In the genomic region with DNA sequence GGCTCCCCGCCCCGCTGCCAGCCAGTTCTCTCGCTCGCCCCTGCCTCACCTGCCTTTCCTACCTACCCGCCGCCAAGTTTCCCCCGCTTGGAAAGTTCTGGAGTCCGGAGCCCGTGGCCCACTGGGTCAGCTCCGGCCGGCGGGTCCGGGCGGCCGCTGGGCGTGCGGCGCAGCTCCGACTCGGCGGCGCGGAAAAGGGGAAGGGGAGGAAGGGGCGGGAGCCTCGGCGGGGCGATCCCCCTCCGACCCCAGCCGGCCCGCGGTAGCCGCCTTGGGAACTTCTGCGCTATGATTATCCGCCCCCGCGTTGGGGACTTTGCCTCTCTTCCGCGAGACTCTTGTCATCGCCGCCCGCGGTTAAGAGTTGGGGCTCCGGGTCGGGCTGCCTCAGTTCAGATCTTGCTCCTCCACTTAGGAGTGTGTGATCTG, we compare ENCODE assay signal across 9 cellular contexts. TPM values are rescaled to one million over a fixed set of nuclear protein-coding genes. Genes with fewer than 3 reads are reported as not detected.
DNase-seq lines count a peak whose midpoint lies in the region; ATAC-seq, FAIRE-seq and TF ChIP-seq lines count a peak whose summit lies in the region.
"Had no signal": no experiment of that assay in that cellular context is flagged by ENCODE, and none has a peak within 500 bp of the region (broad histone marks: within the 10 kb centered on the region; RNA-seq: fewer than 3 reads in every experiment).

No MANE protein-coding gene starts in this region.

- H3K4me1 Mint-ChIP-seq in T-helper 1 cell treated with Interleukin-12 subunit alpha and Interleukin-12 subunit beta and Interleukin-4 antibody, amounts not matched to agents 30 μg/mL and 1 μg/mL, for 36 hours (ENCODE audit: low read depth), result peaks cover 40% of the 10 kb centered on the region

- H3K36me3 ChIP-seq in GM12878 (ENCODE audit: control insufficient read depth in 2 of 2, insufficient read depth in 2 of 2, low read length in 1 of 2), result no peaks in the 10 kb centered on the region
- H3K36me3 ChIP-seq in kidney epithelial cell (ENCODE audit: control insufficient read depth, insufficient read depth, low read length), result no peaks in the 10 kb centered on the region

- H3K4me3 Mint-ChIP-seq in T-helper 1 cell treated with Interleukin-12 subunit alpha and Interleukin-12 subunit beta and Interleukin-4 antibody, amounts not matched to agents 30 μg/mL and 1 μg/mL, for 36 hours, result peak overlapping the region; percentile 81

- TF ChIP-seq POLR2A in GM12878 (IDR thresholded peaks at IDR 0.05; ENCODE audit: low read depth, low read length), result no peak; the same call in 1 of the 2 replicates

- H3K27me3 ChIP-seq in GM12878 (replicated peaks in 1 of 2; ENCODE audit: control insufficient read depth in 2 of 2, insufficient read depth in 2 of 2, low read length in 1 of 2) (no peaks in the 10 kb centered on the region), kidney epithelial cell (ENCODE audit: control insufficient read depth, insufficient read depth, low read length) (peaks cover 19% of the 10 kb centered on the region)

- DNase-seq in DMS 273 (lab: John Stamatoyannopoulos, UW; ENCODE audit: unreplicated experiment) (peak; percentile 50), DMS 273 treated with DMSO at 0.1 percent for 48 hours (lab: John Stamatoyannopoulos, UW) (no peak), GM12878 (ENCODE audit: low read depth, low spot score) (no peak), kidney epithelial cell (ENCODE audit: low read depth) (no peak), NCI-H2171 treated with DMSO at 0.1 percent for 48 hours (lab: John Stamatoyannopoulos, UW) (no peak)
- DNase-seq in stimulated activated CD4-positive, alpha-beta T cell treated with anti-CD3 and anti-CD28 coated beads, Interleukin-4, amount 100 ng/mL, for 1 hour, result peak; percentile 76

- no peaks in the 10 kb centered on the region for H3K9me3 Mint-ChIP-seq in T-helper 1 cell treated with Interleukin-12 subunit alpha and Interleukin-12 subunit beta and Interleukin-4 antibody, amounts not matched to agents 30 μg/mL and 1 μg/mL, for 36 hours

- H3K27me3 Mint-ChIP-seq in T-helper 1 cell treated with Interleukin-12 subunit alpha and Interleukin-12 subunit beta and Interleukin-4 antibody, amounts not matched to agents 30 μg/mL and 1 μg/mL, for 36 hours (ENCODE audit: low read depth), result peaks cover 6% of the 10 kb centered on the region

- no peaks in the 10 kb centered on the region for H4K20me1 ChIP-seq in GM12878 (ENCODE audit: control insufficient read depth, insufficient read depth)

- H3K9ac ChIP-seq in GM12878 (ENCODE audit: control insufficient read depth, insufficient read depth, low read length), result peak overlapping the region; percentile 93

- TF ChIP-seq CTCF in GM12878 (IDR thresholded peaks at IDR 0.05 in 2 of 3, conservative IDR thresholded peaks at IDR 0.05 in 1 of 3; ENCODE audit: control insufficient read depth in 2 of 3, extremely low read depth in 1 of 3, insufficient read depth in 1 of 3, low read depth in 3 of 3, low read length in 3 of 3) (no peak), kidney epithelial cell (IDR thresholded peaks at IDR 0.05; ENCODE audit: insufficient read depth, low read length, poor library complexity, severe bottlenecking) (no peak)

- CTCF ChIA-PET in GM12878 (lab: Yijun Ruan, JAX), result interaction anchor here (0.9 to 3.8 kb wide), 13 partner anchors 9 to 154 kb away, joined by 3 to 17 read pairs (median 5); a partner anchor contains a TSS

- no peak for FAIRE-seq in GM12878 (lab: Jason Lieb, UNC)

- TF ChIP-seq EP300 in GM12878 (IDR thresholded peaks at IDR 0.05; ENCODE audit: borderline replicate concordance in 1 of 2, control insufficient read depth in 1 of 2, low read depth in 2 of 2, low read length in 2 of 2), result no peak

- SMC1A ChIA-PET in GM12878 (lab: Charles Lee; ENCODE audit: uncharacterized antibody, unreplicated experiment), result interaction anchor here (0.6 to 4.7 kb wide), 13 partner anchors 9 to 283 kb away, joined by 3 to 54 read pairs (median 5); a partner anchor contains a TSS

- peak overlapping the region; percentile 86 for H2AFZ ChIP-seq in GM12878 (ENCODE audit: control insufficient read depth, low read depth, low read length)

- intact Hi-C loops in GM12878 (cut with micrococcal nuclease; ENCODE audit: unreplicated experiment), result loop anchor here (1.0 to 5.0 kb wide), 3 partner anchors 31 to 612 kb away; a partner anchor contains a TSS

- peak overlapping the region; percentile 77 for H3K4me2 ChIP-seq in GM12878 (ENCODE audit: control insufficient read depth, insufficient read depth)

- peaks cover 20% of the 10 kb centered on the region for H3K79me2 ChIP-seq in GM12878 (ENCODE audit: control insufficient read depth, insufficient read depth, low read length)

- H3K4me3 ChIP-seq in GM12878 (peak overlapping the region; percentile 85), kidney epithelial cell (ENCODE audit: low read depth, low read length) (peak overlapping the region; percentile 66)

- BruUV-seq in GM12878 (replicated peaks; lab: Mats Ljungman, UMichigan), result no TSS peak

- in situ Hi-C loops in GM12878 (cut with MboI), result no loop called here

- peaks cover 2% of the 10 kb centered on the region for H3K36me3 Mint-ChIP-seq in T-helper 1 cell treated with Interleukin-12 subunit alpha and Interleukin-12 subunit beta and Interleukin-4 antibody, amounts not matched to agents 30 μg/mL and 1 μg/mL, for 36 hours (ENCODE audit: low read depth)

- POLR2A ChIA-PET in GM12878 (lab: Charles Lee), result interaction anchor here (0.6 to 5.7 kb wide), 16 partner anchors 9 to 1747 kb away, joined by 3 to 47 read pairs (median 4); a partner anchor contains a TSS

- H3K27ac ChIP-seq in GM12878 (ENCODE audit: control insufficient read depth, insufficient read depth), result peak overlapping the region; percentile 94
- H3K27ac ChIP-seq: 22Rv1 had no signal

- H3K4me1 ChIP-seq in GM12878 (ENCODE audit: control insufficient read depth, insufficient read depth, low read length), result peaks cover 10% of the 10 kb centered on the region

- ATAC-seq in HG03108 (IDR thresholded peaks at IDR 0.05; ENCODE audit: unreplicated experiment) (peak; percentile 15), GM12878 (peak; percentile 42)

- no peaks in the 10 kb centered on the region; the same call in 1 of the 3 replicates for H3K9me3 ChIP-seq in GM12878 (replicated peaks; ENCODE audit: control insufficient read depth, insufficient read depth, low read length)

- 1% methylated on average over 42 of the region's 44 CpGs for WGBS in GM12878 (ENCODE audit: insufficient coverage, insufficient replicate concordance, low lambda C conversion rate, missing lambda C conversion rate)

- H3K27ac Mint-ChIP-seq in T-helper 1 cell treated with Interleukin-12 subunit alpha and Interleukin-12 subunit beta and Interleukin-4 antibody, amounts not matched to agents 30 μg/mL and 1 μg/mL, for 36 hours, result peak overlapping the region; percentile 85

- RAD21 ChIA-PET in GM12878 (lab: Charles Lee; ENCODE audit: unreplicated experiment), result interaction anchor here (0.7 to 4.4 kb wide), 12 partner anchors 9 to 489 kb away, joined by 3 to 36 read pairs (median 4); no protein-coding TSS in a partner anchor

- TF ChIP-seq RAD21 in GM12878 (IDR thresholded peaks at IDR 0.05; ENCODE audit: insufficient read depth, low read depth, low read length), result no peak

TF ChIP-seq in GM12878, 131 proteins besides CTCF, POLR2A, EP300 and RAD21 (continues in another document):
- no peak for TF ChIP-seq KLF5 (IDR thresholded peaks at IDR 0.05; ENCODE audit: partially characterized antibody)
- no peak for TF ChIP-seq FOXK2 (IDR thresholded peaks at IDR 0.05)
- no peak for TF ChIP-seq JUNB (IDR thresholded peaks at IDR 0.05)
- no peak for TF ChIP-seq STAT1 (conservative IDR thresholded peaks at IDR 0.05)
- TF ChIP-seq BCL11A (IDR thresholded peaks at IDR 0.05; ENCODE audit: low read depth, low read length), result no peak
- no peak for TF ChIP-seq KAT2A (conservative IDR thresholded peaks at IDR 0.05; ENCODE audit: control insufficient read depth, low read depth, low read length)
- TF ChIP-seq GATAD2B (conservative IDR thresholded peaks at IDR 0.05; ENCODE audit: low read depth), result no peak; the same call in 1 of the 2 replicates

RNA-seq across cellular contexts. Expression of a gene that starts 31.0 kb away (rescaled TPM):
- 22.1 and 31.4 TPM in 2 replicates for total RNA-seq in GM12878 (2013; cell fraction: nucleolus; rRNA removed)
- 275 and 288 TPM in 2 replicates for total RNA-seq in GM12878 (2014; rRNA removed)
- 208 and 220 TPM in 2 replicates for total RNA-seq in GM12878 (2014; rRNA removed; fragmentation: Illumina TruSeq; extraction: Trizol)
- 259 and 261 TPM in 2 replicates for total RNA-seq in GM12878 (2021)
- polyA plus RNA-seq in GM12878 (2011; ENCODE audit: low read depth), result 210 TPM
- 131 and 269 TPM in 2 replicates for polyA plus RNA-seq in GM12878 (2011; rRNA removed)
- polyA plus RNA-seq in GM12878 (2011; cell fraction: cytosol; rRNA removed), result 502 and 575 TPM in 2 replicates
- 221 and 222 TPM in 2 replicates for polyA plus RNA-seq in GM12878 (2011; cell fraction: nucleus; rRNA removed)
- polyA plus RNA-seq in GM12878 (2012), result 198 and 217 TPM in 2 replicates
- polyA plus RNA-seq in GM12878 (2014; fragmentation: Illumina TruSeq; extraction: Trizol), result 107 and 336 TPM in 2 replicates
- 100 to 1,000 TPM; 700 to 864 TPM for polyA plus RNA-seq in GM12878 (2014; fragmentation: Nextera tagmentation; extraction: Ambion mirVana)
- polyA plus RNA-seq in GM12878 (2014; rRNA removed), result 346 and 373 TPM in 2 replicates
- polyA plus RNA-seq in GM12878 (2016; fragmentation: Nextera tagmentation; extraction: Ambion mirVana), result 100 to 1,000 TPM; 423 to 467 TPM
- 145 and 211 TPM in 2 replicates for polyA minus RNA-seq in GM12878 (2011; rRNA and poly(A)+ RNA removed)
- 58.7 and 78.2 TPM in 2 replicates for polyA minus RNA-seq in GM12878 (2011; cell fraction: cytosol; rRNA and poly(A)+ RNA removed)
- polyA minus RNA-seq in GM12878 (2011; cell fraction: nucleus; rRNA and poly(A)+ RNA removed), result 61.8 and 82.0 TPM in 2 replicates
- 157 and 158 TPM in 2 replicates for total RNA-seq in kidney epithelial cell

RNA-seq across cellular contexts. Expression of a gene that starts 56.4 kb away (rescaled TPM):
- total RNA-seq in GM12878 (2013; cell fraction: nucleolus; rRNA removed), result 56.9 and 63.3 TPM in 2 replicates
- total RNA-seq in GM12878 (2014; rRNA removed) (3.3 and 5.4 TPM in 2 replicates), GM12878 (2014; rRNA removed; fragmentation: Illumina TruSeq; extraction: Trizol) (3.7 and 4.1 TPM in 2 replicates), GM12878 (2021) (7.5 and 8.5 TPM in 2 replicates), kidney epithelial cell (9.5 and 10.9 TPM in 2 replicates)
- 9.9 TPM for polyA plus RNA-seq in GM12878 (2011; ENCODE audit: low read depth)
- polyA plus RNA-seq in GM12878 (2011; rRNA removed) (16.6 and 19.1 TPM in 2 replicates), GM12878 (2014; fragmentation: Illumina TruSeq; extraction: Trizol) (6.4 and 8.8 TPM in 2 replicates), GM12878 (2014; fragmentation: Nextera tagmentation; extraction: Ambion mirVana) (1 to 10 TPM; 2.6 to 2.8 TPM), GM12878 (2014; rRNA removed) (6.0 and 7.4 TPM in 2 replicates), GM12878 (2016; fragmentation: Nextera tagmentation; extraction: Ambion mirVana) (1 to 10 TPM; 5.1 to 7.3 TPM)
- polyA plus RNA-seq in GM12878 (2011; cell fraction: cytosol; rRNA removed), result 14.1 and 15.7 TPM in 2 replicates
- 64.4 and 82.1 TPM in 2 replicates for polyA plus RNA-seq in GM12878 (2011; cell fraction: nucleus; rRNA removed)
- 11.5 and 14.1 TPM in 2 replicates for polyA plus RNA-seq in GM12878 (2012)
- polyA minus RNA-seq in GM12878 (2011; rRNA and poly(A)+ RNA removed), result 22.5 and 23.1 TPM in 2 replicates
- polyA minus RNA-seq in GM12878 (2011; cell fraction: cytosol; rRNA and poly(A)+ RNA removed), result 5.1 and 6.9 TPM in 2 replicates
- polyA minus RNA-seq in GM12878 (2011; cell fraction: nucleus; rRNA and poly(A)+ RNA removed), result 28.7 and 30.2 TPM in 2 replicates

Comparison
In these comparisons a context has a peak if more than half of its experiments do, and no peak if none do; other contexts are left out.
1. DNase-seq: peak in DMS 273 (single experiment) and stimulated activated CD4-positive, alpha-beta T cell treated with anti-CD3 and anti-CD28 coated beads, Interleukin-4, amount 100 ng/mL, for 1 hour (single experiment); none in DMS 273 treated with DMSO at 0.1 percent for 48 hours (single experiment), GM12878 (single experiment), kidney epithelial cell (single experiment) and NCI-H2171 treated with DMSO at 0.1 percent for 48 hours (single experiment).